ENCODE assay signal across 13 cellular contexts in the genomic region with DNA sequence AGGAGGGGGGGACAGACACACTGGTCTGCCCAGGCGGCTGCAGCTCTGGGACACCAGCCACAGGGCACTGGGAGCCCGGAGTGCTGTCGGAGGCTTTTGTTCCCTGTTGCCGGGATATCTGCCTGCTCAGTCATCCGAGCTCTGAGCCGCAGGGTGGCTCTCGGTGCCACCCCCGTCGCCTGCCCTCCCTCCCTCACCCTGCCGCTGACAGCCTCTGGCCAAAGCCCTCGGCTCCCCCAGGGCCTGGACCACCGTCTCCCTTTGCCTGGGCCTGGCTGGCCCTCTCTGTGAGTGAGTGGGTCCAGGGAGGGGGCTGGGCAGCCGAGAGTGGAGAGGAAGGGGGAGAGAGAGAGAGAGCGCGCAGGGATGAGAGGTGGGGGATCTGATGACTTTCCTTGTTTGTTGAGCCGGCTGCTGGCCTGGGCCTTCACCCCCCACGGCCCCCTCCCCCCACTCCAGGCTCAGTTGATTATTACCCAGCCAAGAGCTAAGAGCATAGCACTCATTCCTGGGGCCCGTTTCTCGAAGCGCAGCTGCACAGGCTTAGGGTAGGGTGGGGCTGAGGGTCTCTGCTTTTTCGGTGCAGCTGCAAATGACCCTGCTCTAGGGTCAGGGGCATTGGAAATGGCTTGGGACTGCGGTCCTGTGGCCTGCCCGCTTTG. TPM values are rescaled to one million over a fixed set of nuclear protein-coding genes. Genes with fewer than 3 reads are reported as not detected.
DNase-seq lines count a peak whose midpoint lies in the region; ATAC-seq and TF ChIP-seq lines count a peak whose summit lies in the region.
"Had no signal": no experiment of that assay in that cellular context is flagged by ENCODE, and none has a peak within 500 bp of the region (broad histone marks: within the 10 kb centered on the region; RNA-seq: fewer than 3 reads in every experiment).

No MANE protein-coding gene starts in this region.

- H3K36me3 ChIP-seq in left ventricle myocardium inferior (no peaks in the 10 kb centered on the region), upper lobe of right lung (no peaks in the 10 kb centered on the region)
- H3K36me3 ChIP-seq: transverse colon had no signal

- H3K9me3 ChIP-seq in left ventricle myocardium inferior (replicated peaks) = no peaks in the 10 kb centered on the region
- H3K9me3 ChIP-seq in upper lobe of right lung = no peaks in the 10 kb centered on the region
- H3K9me3 ChIP-seq: transverse colon had no signal

- H3K27ac ChIP-seq in left ventricle myocardium inferior (replicated peaks) (no peak overlapping the region), angular gyrus (ENCODE audit: low read depth, low read length) (peak overlapping the region; percentile 19), layer of hippocampus (ENCODE audit: low read depth, low read length) (peak overlapping the region; percentile 57), upper lobe of right lung (peak overlapping the region; percentile 55)
- H3K27ac ChIP-seq: transverse colon had no signal

- TF ChIP-seq CTCF in left ventricle myocardium inferior (IDR thresholded peaks at IDR 0.05; ENCODE audit: borderline replicate concordance) (no peak), upper lobe of right lung (IDR thresholded peaks at IDR 0.05) (no peak)

- H3K4me1 ChIP-seq in left ventricle myocardium inferior (peaks cover 47% of the 10 kb centered on the region), upper lobe of right lung (peaks cover 24% of the 10 kb centered on the region)

- H3K4me3 ChIP-seq in left ventricle myocardium inferior (peak overlapping the region; percentile 30), upper lobe of right lung (peak overlapping the region; percentile 56)

- no peak for DNase-seq in left ventricle myocardium inferior
- no peak for DNase-seq in left cardiac atrium
- DNase-seq in upper lobe of right lung = no peak
- no peak for DNase-seq in AML-193 (lab: John Stamatoyannopoulos, UW)
- DNase-seq in activated T-cell treated with anti-CD3 and anti-CD28 coated beads for 4 hours = no peak
- DNase-seq in Kasumi-1 (lab: John Stamatoyannopoulos, UW) = no peak
- DNase-seq: activated CD4-positive, alpha-beta T cell treated with anti-CD3 and anti-CD28 coated beads, Interleukin-2, amount 50 U/mL, for 48 hours; transverse colon had no signal

- H3K27me3 ChIP-seq in left ventricle myocardium inferior (ENCODE audit: low read depth) (peaks cover 77% of the 10 kb centered on the region), layer of hippocampus (ENCODE audit: control insufficient read depth, insufficient read depth, low read length) (peaks cover 16% of the 10 kb centered on the region), upper lobe of right lung (peaks cover 38% of the 10 kb centered on the region)

- intact Hi-C loops in left ventricle myocardium inferior (cut with micrococcal nuclease) (no loop called here), left cardiac atrium (cut with DNase I) (loop anchor here in 1 of 2 donors (10.0 kb wide), 1 partner anchor 46 kb away; no protein-coding TSS in a partner anchor), upper lobe of right lung (cut with DNase I) (no loop called here)

- no peak for ATAC-seq in left cardiac atrium
- ATAC-seq in upper lobe of right lung = peak; percentile 29
- ATAC-seq: Right ventricle myocardium inferior had no signal

RNA-seq across cellular contexts. Expression of gene FOXJ1, which starts 2.7 kb away (rescaled TPM):
- total RNA-seq in left ventricle myocardium inferior (not detected), left cardiac atrium (not detected), upper lobe of right lung (2.9 TPM)
- total RNA-seq: bronchial epithelial cell, H4, Right ventricle myocardium inferior had no signal

RNA-seq across cellular contexts. Expression of gene EXOC7, which starts 34.8 kb away (rescaled TPM):
- total RNA-seq in left ventricle myocardium inferior = 81.1 TPM
- total RNA-seq in left cardiac atrium = 10 to 100 TPM; 74.1 to 79.5 TPM
- 121 TPM for total RNA-seq in upper lobe of right lung

RNA-seq across cellular contexts. Expression of gene ZACN, which starts 59.4 kb away (rescaled TPM):
- total RNA-seq in left ventricle myocardium inferior (not detected), left cardiac atrium (not detected), upper lobe of right lung (not detected)
- total RNA-seq: bronchial epithelial cell, H4, Right ventricle myocardium inferior had no signal
